Comparison of ENCODE assay signal across 15 cellular contexts in genomic region chr17:73286863-73287296, GRCh38. TPM values are rescaled to one million over a fixed set of nuclear protein-coding genes. Genes with fewer than 3 reads are reported as not detected.
DNase-seq lines count a peak whose midpoint lies in the region; TF ChIP-seq lines count a peak whose summit lies in the region.
"Had no signal": no experiment of that assay in that cellular context is flagged by ENCODE, and none has a peak within 500 bp of the region (broad histone marks: within the 10 kb centered on the region; RNA-seq: fewer than 3 reads in every experiment).

No MANE protein-coding gene starts in this region.

- no peaks in the 10 kb centered on the region for H3K9me3 ChIP-seq in breast epithelium
- H3K9me3 ChIP-seq: neutrophil had no signal

- H3K36me3 ChIP-seq in breast epithelium = no peaks in the 10 kb centered on the region

- intact Hi-C loops in breast epithelium (cut with DNase I; ENCODE audit: low total_unique reads) = no loop called here

- H3K27ac ChIP-seq in breast epithelium (peak overlapping the region; percentile 86 to 95), temporal lobe (ENCODE audit: low read depth, low read length) (peak overlapping the region; percentile 17)
- H3K27ac ChIP-seq: 22Rv1, neutrophil had no signal

- no peak for TF ChIP-seq POLR2A in breast epithelium (IDR thresholded peaks at IDR 0.05)

- peak; percentile 23 for DNase-seq in DMS 273 (lab: John Stamatoyannopoulos, UW; ENCODE audit: unreplicated experiment)
- DNase-seq in DMS 273 treated with DMSO at 0.1 percent for 48 hours (lab: John Stamatoyannopoulos, UW) = no peak
- no peak for DNase-seq in breast epithelium (ENCODE audit: low spot score in 2 of 2)
- peak; percentile 45 for DNase-seq in islet precursor cell
- no peak for DNase-seq in Kasumi-1 (lab: John Stamatoyannopoulos, UW)
- no peak for DNase-seq in occipital lobe (lab: John Stamatoyannopoulos, UW)
- DNase-seq in HCEC 1CT = no peak
- DNase-seq: activated T-cell treated with anti-CD3 and anti-CD28 coated beads, Interleukin-2, amount 50 U/mL, for 48 hours; stimulated activated CD4-positive, alpha-beta T cell treated with anti-CD3 and anti-CD28 coated beads, Interleukin-4, amount 100 ng/mL, for 4 hours had no signal

- no peak overlapping the region for H3K4me3 ChIP-seq in breast epithelium

- H3K27me3 ChIP-seq in breast epithelium = no peaks in the 10 kb centered on the region
- H3K27me3 ChIP-seq: neutrophil had no signal

- peaks cover 32 to 53% of the 10 kb centered on the region in 2 donors for H3K4me1 ChIP-seq in breast epithelium

- TF ChIP-seq CTCF in breast epithelium (IDR thresholded peaks at IDR 0.05) = no peak

RNA-seq across cellular contexts. Expression of gene CDC42EP4, which starts 24.9 kb away (rescaled TPM):
- 100 to 1,000 TPM in 2 of 3 donors, 10 to 100 TPM in 1; 71.0 to 141 (median 112) TPM for total RNA-seq in breast epithelium
- 59.3 TPM for total RNA-seq in temporal lobe
- total RNA-seq in occipital lobe = 84.2 TPM

RNA-seq across cellular contexts. Expression of gene CPSF4L, which starts 25.2 kb away (rescaled TPM):
- under 1 TPM in 1 of 3 donors, not detected in 2; 0.29 TPM for total RNA-seq in breast epithelium
- not detected for total RNA-seq in temporal lobe
- not detected for total RNA-seq in occipital lobe
- total RNA-seq: dermis microvascular lymphatic vessel endothelial cell, HT1080, ureter had no signal

Comparison
In these comparisons a context has a peak if more than half of its experiments do, and no peak if none do; other contexts are left out.
1. DNase-seq: peak in DMS 273 (single experiment) and islet precursor cell (single experiment); none in DMS 273 treated with DMSO at 0.1 percent for 48 hours (single experiment), breast epithelium (0 of 2), Kasumi-1 (0 of 2), occipital lobe (single experiment) and HCEC 1CT (single experiment).